In genomic region chr3:188052229-188052965, GRCh38 we compare ENCODE assay signal across 8 cellular contexts.
DNase-seq lines count a peak whose midpoint lies in the region; ATAC-seq, FAIRE-seq and TF ChIP-seq lines count a peak whose summit lies in the region.

No MANE protein-coding gene starts in this region.

- BruUV-seq in PC-9 (replicated peaks; lab: Mats Ljungman, UMichigan) = no TSS peak

- intact Hi-C loops in ascending aorta (cut with DNase I) (loop anchor here (2.0 to 10.0 kb wide), 6 partner anchors 102 to 895 kb away; partner anchors contain the start of gene LPP), posterior cingulate gyrus (cut with DNase I) (loop anchor here (2.0 to 5.0 kb wide), 4 partner anchors 100 to 896 kb away; partner anchors contain the start of gene LPP), PC-9 (cut with micrococcal nuclease; ENCODE audit: unreplicated experiment) (no loop called here)

- H3K4me3 ChIP-seq in ascending aorta = peak overlapping the region; percentile 22 to 47
- no peak overlapping the region for H3K4me3 ChIP-seq in PC-9

- no peaks in the 10 kb centered on the region for H3K27me3 ChIP-seq in ascending aorta
- H3K27me3 ChIP-seq in PC-9 (ENCODE audit: insufficient read depth, low read depth) = no peaks in the 10 kb centered on the region

- no peaks in the 10 kb centered on the region for H3K9me2 ChIP-seq in PC-9 (ENCODE audit: insufficient read depth)

- CTCF ChIA-PET in PC-9 (lab: Charles Lee) = no interaction called here

- TF ChIP-seq POLR2A in GM12891 (IDR thresholded peaks at IDR 0.05; ENCODE audit: low read depth, low read length) = no peak

- H3K27ac ChIP-seq in ascending aorta (peak overlapping the region; percentile 88 to 93), PC-9 (no peak overlapping the region)

- peak overlapping the region; percentile 24; the same call in 1 of the 2 replicates for H3K9ac ChIP-seq in ES-I3 (ENCODE audit: low read depth, low read length)

- POLR2A ChIA-PET in PC-9 (lab: Charles Lee; ENCODE audit: unreplicated experiment) = interaction anchor here (0.6 to 1.0 kb wide), 2 partner anchors 43 to 1073 kb away, joined by 3 to 7 read pairs; no protein-coding TSS in a partner anchor

- no peak for ATAC-seq in HG03175 (IDR thresholded peaks at IDR 0.05; ENCODE audit: unreplicated experiment)

- H3K4me1 ChIP-seq in ES-I3 (ENCODE audit: insufficient read depth, low read length) = peaks cover 10% of the 10 kb centered on the region
- peaks cover 8 to 31% of the 10 kb centered on the region in 2 donors for H3K4me1 ChIP-seq in ascending aorta
- peaks cover 25% of the 10 kb centered on the region for H3K4me1 ChIP-seq in PC-9 (replicated peaks; ENCODE audit: insufficient read depth)

- no peak overlapping the region for H3K4me2 ChIP-seq in PC-9

- no peaks in the 10 kb centered on the region for H4K20me1 ChIP-seq in PC-9 (ENCODE audit: insufficient read depth)

- no peak overlapping the region for H2AFZ ChIP-seq in PC-9

- DNase-seq in ascending aorta (ENCODE audit: low spot score in 2 of 2) (peak; percentile 86 to 96), hepatic stellate cell (ENCODE audit: low spot score) (peak; percentile 21), posterior cingulate gyrus (peak; percentile 89 to 99 (median 94)), PC-9 (no peak), GM12891 (ENCODE audit: insufficient read length, low spot score) (no peak)
- no peak for DNase-seq in activated CD4-positive, alpha-beta T cell treated with anti-CD3 and anti-CD28 coated beads, Interleukin-2, amount 50 U/mL, for 1 hour

- H3K9me3 ChIP-seq in ES-I3 (ENCODE audit: control insufficient read depth, insufficient read depth, low read length) (no peaks in the 10 kb centered on the region), ascending aorta (no peaks in the 10 kb centered on the region), PC-9 (ENCODE audit: insufficient read depth, low read depth) (no peaks in the 10 kb centered on the region)

- no peaks in the 10 kb centered on the region for H3K79me2 ChIP-seq in PC-9 (ENCODE audit: low read depth)

- H3F3A ChIP-seq in PC-9 (ENCODE audit: insufficient read depth, low read depth) = no peaks in the 10 kb centered on the region

- no peaks in the 10 kb centered on the region for H3K36me3 ChIP-seq in ES-I3 (ENCODE audit: insufficient read depth, low read length)
- no peaks in the 10 kb centered on the region for H3K36me3 ChIP-seq in ascending aorta
- no peaks in the 10 kb centered on the region for H3K36me3 ChIP-seq in PC-9 (ENCODE audit: low read depth)

- TF ChIP-seq CTCF in ascending aorta (IDR thresholded peaks at IDR 0.05) (peak; percentile 66 to 82 (median 74)), PC-9 (conservative IDR thresholded peaks at IDR 0.05) (no peak)

- FAIRE-seq in GM12891 (lab: Jason Lieb, UNC) = no peak

TF ChIP-seq in GM12891, 5 proteins besides CTCF, POLR2A, EP300 and RAD21:
- TF ChIP-seq PAX5 (IDR thresholded peaks at IDR 0.05; ENCODE audit: insufficient read depth, low read length, severe bottlenecking) (no peak), POLR2AphosphoS5 (IDR thresholded peaks at IDR 0.05; ENCODE audit: low read depth, low read length) (no peak), SPI1 (IDR thresholded peaks at IDR 0.05; ENCODE audit: low read depth, low read length) (no peak), POU2F2 (IDR thresholded peaks at IDR 0.05; ENCODE audit: low read depth, low read length) (no peak), TAF1 (IDR thresholded peaks at IDR 0.05; ENCODE audit: low read depth, low read length) (no peak)
TF ChIP-seq in GM12891: peak in this region for 0.

Comparison
In these comparisons a context has a peak if more than half of its experiments do, and no peak if none do; other contexts are left out.
1. DNase-seq: peak in ascending aorta (2 of 2), hepatic stellate cell (single experiment) and posterior cingulate gyrus (10 of 10); none in activated CD4-positive, alpha-beta T cell treated with anti-CD3 and anti-CD28 coated beads, Interleukin-2, amount 50 U/mL, for 1 hour (single experiment), PC-9 (0 of 2) and GM12891 (single experiment).